10 cellular contexts compared by ENCODE assay signal in the genomic region with DNA sequence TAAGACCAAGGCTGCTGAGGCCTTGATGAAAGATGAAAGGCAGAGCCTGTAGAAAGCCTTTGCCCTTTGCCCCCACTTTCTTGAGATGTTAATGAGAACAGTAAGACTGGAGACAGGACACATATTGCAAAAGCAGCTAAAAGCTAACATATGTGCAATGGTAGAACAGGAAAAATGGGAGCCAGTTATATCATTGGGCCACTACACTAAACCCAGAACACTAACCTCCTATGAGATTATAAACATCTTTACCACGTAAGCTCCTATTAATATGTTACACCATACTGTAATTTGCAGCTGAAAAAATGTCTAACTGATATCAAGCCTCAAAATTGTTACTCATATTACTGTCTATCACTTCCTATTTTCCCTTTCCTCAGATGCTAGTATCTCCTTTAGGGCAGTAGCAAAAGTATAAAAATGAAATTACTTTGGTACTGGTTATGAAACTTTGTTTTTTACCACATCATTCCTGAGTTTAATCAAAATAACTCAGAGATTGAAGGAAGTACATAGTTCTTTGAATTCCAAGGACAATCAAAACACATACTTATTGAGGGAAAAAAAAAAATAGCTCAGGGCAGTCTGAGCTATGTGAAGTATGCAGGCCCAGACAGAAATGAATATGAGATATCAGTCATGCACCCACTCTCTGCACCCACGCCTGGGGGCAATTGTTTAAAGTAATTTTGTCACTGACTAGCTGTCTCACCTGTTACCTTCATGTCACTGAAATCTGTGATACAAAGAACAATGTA. TPM values are rescaled to one million over a fixed set of nuclear protein-coding genes. Genes with fewer than 3 reads are reported as not detected.
DNase-seq lines count a peak whose midpoint lies in the region; ATAC-seq, FAIRE-seq and TF ChIP-seq lines count a peak whose summit lies in the region.
"Had no signal": no experiment of that assay in that cellular context is flagged by ENCODE, and none has a peak within 500 bp of the region (broad histone marks: within the 10 kb centered on the region; RNA-seq: fewer than 3 reads in every experiment).

No MANE protein-coding gene starts in this region.

- FAIRE-seq in urothelium cell line (lab: Jason Lieb, UNC), result no peak

- TF ChIP-seq CTCF in AG09309 (IDR thresholded peaks at IDR 0.05; ENCODE audit: control insufficient read depth, insufficient read depth, low read depth, low read length, missing control alignments), result no peak
- no peak for TF ChIP-seq CTCF in chondrocyte (IDR thresholded peaks at IDR 0.05)
- no peak for TF ChIP-seq CTCF in nephron (IDR thresholded peaks at IDR 0.05; ENCODE audit: unreplicated experiment in 3 of 3)

- H3K4me3 Mint-ChIP-seq in chondrocyte (ENCODE audit: unreplicated experiment) (no peak overlapping the region), nephron (no peak overlapping the region)

- ATAC-seq in GM21447 (IDR thresholded peaks at IDR 0.05; ENCODE audit: unreplicated experiment), result no peak

- peak overlapping the region; percentile 86 for H3K27ac Mint-ChIP-seq in chondrocyte (ENCODE audit: unreplicated experiment)
- H3K27ac Mint-ChIP-seq in nephron, result peak overlapping the region; percentile 44 to 84 (median 76)

- no peaks in the 10 kb centered on the region for H3K9me3 Mint-ChIP-seq in chondrocyte (ENCODE audit: low read depth)
- H3K9me3 Mint-ChIP-seq in nephron, result no peaks in the 10 kb centered on the region

- H3K36me3 Mint-ChIP-seq in chondrocyte (ENCODE audit: low read depth), result peaks cover 22% of the 10 kb centered on the region
- peaks cover 26% of the 10 kb centered on the region for H3K36me3 Mint-ChIP-seq in nephron (ENCODE audit: low read depth)

- DNase-seq in AG09309 (ENCODE audit: low read depth) (peak; percentile 61), LHCN-M2 (ENCODE audit: low read depth) (peak; percentile 55), chondrocyte (ENCODE audit: low spot score) (no peak), urothelium cell line (ENCODE audit: low spot score) (no peak), COLO668 (lab: John Stamatoyannopoulos, UW; ENCODE audit: unreplicated experiment) (no peak), NCI-H524 (lab: John Stamatoyannopoulos, UW) (no peak)
- DNase-seq: activated effector memory CD4-positive, alpha-beta T cell treated with Interleukin-2 at 50 U/mL for 16 hours; DMS153 had no signal

- H3K4me1 Mint-ChIP-seq in chondrocyte (ENCODE audit: low read depth), result peaks cover 62% of the 10 kb centered on the region
- peaks cover 6% of the 10 kb centered on the region for H3K4me1 Mint-ChIP-seq in nephron

- no peak overlapping the region for H3K4me3 ChIP-seq in AG09309 (ENCODE audit: control insufficient read depth, low read depth, low read length)

- H3K27me3 Mint-ChIP-seq in chondrocyte (ENCODE audit: low read depth) (no peaks in the 10 kb centered on the region), nephron (ENCODE audit: low read depth) (no peaks in the 10 kb centered on the region)

RNA-seq across cellular contexts. Expression of a gene that starts 9.1 kb away (rescaled TPM):
- total RNA-seq in LHCN-M2 (2014; rRNA removed), result 29.0 and 34.6 TPM in 2 replicates
- polyA plus RNA-seq in LHCN-M2 (2012), result 16.8 TPM
- 31.1 to 67.9 TPM (median 35.2 TPM) in 3 replicates for total RNA-seq in chondrocyte

RNA-seq across cellular contexts. Expression of a gene that starts 9.5 kb away (rescaled TPM):
- total RNA-seq in LHCN-M2 (2014; rRNA removed) (74.3 and 74.6 TPM in 2 replicates), chondrocyte (55.9 to 71.6 TPM (median 57.1 TPM) in 3 replicates)
- 28.6 TPM for polyA plus RNA-seq in LHCN-M2 (2012)

RNA-seq across cellular contexts. Expression of a gene that starts 46.8 kb away (rescaled TPM):
- 1.7 and 1.9 TPM in 2 replicates for total RNA-seq in LHCN-M2 (2014; rRNA removed)
- 24.0 TPM for polyA plus RNA-seq in LHCN-M2 (2012)
- not detected in 3 replicates for total RNA-seq in chondrocyte

Comparison
In these comparisons a context has a peak if more than half of its experiments do, and no peak if none do; other contexts are left out.
1. DNase-seq: peak in AG09309 (single experiment) and LHCN-M2 (single experiment); none in chondrocyte (single experiment), urothelium cell line (single experiment), COLO668 (single experiment) and NCI-H524 (0 of 2).